10 cellular contexts compared by ENCODE assay signal in genomic region chr2:134447669-134448068, GRCh38.
"Had no signal": no experiment of that assay in that cellular context is flagged by ENCODE, and none has a peak within 500 bp of the region (broad histone marks: within the 10 kb centered on the region; RNA-seq: fewer than 3 reads in every experiment).

No MANE protein-coding gene starts in this region.

- H3K27ac Mint-ChIP-seq: HFFc6 had no signal

- H3K4me3 ChIP-seq: GM23248, HAP-1, K562 had no signal

- H3K27ac ChIP-seq: GM23248, HL-60 had no signal

- H3K9me3 Mint-ChIP-seq: HFFc6 had no signal

- ATAC-seq: HCT116, K562 had no signal

- H3K4me1 ChIP-seq: HAP-1 had no signal

- H3K36me3 ChIP-seq: HAP-1 had no signal

- H3K9me3 ChIP-seq: HAP-1 had no signal

- H3K9ac ChIP-seq: GM23248 had no signal

- DNase-seq: GM23248, GOT3, H7, HFFc6, IMR-90, KG1 had no signal

- H3K4me3 Mint-ChIP-seq: HFFc6 had no signal
